In genomic region chr21:43198376-43198775, GRCh38 we compare ENCODE assay signal across 35 cellular contexts. TPM values are rescaled to one million over a fixed set of nuclear protein-coding genes. Genes with fewer than 3 reads are reported as not detected.
"Had no signal": no experiment of that assay in that cellular context is flagged by ENCODE, and none has a peak within 500 bp of the region (broad histone marks: within the 10 kb centered on the region; RNA-seq: fewer than 3 reads in every experiment).

No MANE protein-coding gene starts in this region.

- H3K27ac ChIP-seq: brain microvascular endothelial cell, cardiac muscle cell, colonic mucosa, gastroesophageal sphincter, heart right ventricle, WERI-Rb-1 had no signal

- H3K4me1 ChIP-seq: colonic mucosa, gastroesophageal sphincter had no signal

- H3K36me3 ChIP-seq: brain microvascular endothelial cell, cardiac muscle cell, colonic mucosa, esophagus muscularis mucosa, gastroesophageal sphincter, heart right ventricle, WERI-Rb-1 had no signal

- ATAC-seq: activated CD4-positive, CD25-positive, alpha-beta regulatory T cell treated with anti-CD3 and anti-CD28 coated beads, Interleukin-2, amount 50 U/mL, for 24 hours; activated CD8-positive, alpha-beta T cell treated with anti-CD3 and anti-CD28 coated beads for 36 hours; activated T-cell treated with anti-CD3 and anti-CD28 coated beads, Interleukin-2, amount 50 U/mL, for 4 hours; activated T-helper 17 cell treated with anti-CD3 and anti-CD28 coated beads, Interleukin-2, amount 50 U/mL, for 72 hours; gastroesophageal sphincter; heart right ventricle; T-helper 17 cell had no signal

- DNase-seq: activated B cell treated with CpG ODN at 0.5 μM for 24 hours; activated CD4-positive, alpha-beta T cell treated with anti-CD3 and anti-CD28 coated beads for 48 hours; activated CD4-positive, alpha-beta T cell treated with anti-CD3 and anti-CD28 coated beads, Interleukin-2, amount 50 U/mL, for 1 hour; activated CD4-positive, alpha-beta T cell treated with anti-CD3 and anti-CD28 coated beads, Interleukin-2, amount 50 U/mL, for 48 hours; activated CD8-positive, alpha-beta memory T cell treated with anti-CD3 and anti-CD28 coated beads for 24 hours; activated CD8-positive, alpha-beta T cell treated with anti-CD3 and anti-CD28 coated beads for 36 hours; activated effector memory CD4-positive, alpha-beta T cell treated with Interleukin-2 at 50 U/mL for 16 hours; activated gamma-delta T cell treated with Interleukin-2 at 50 U/mL for 16 hours; activated naive CD4-positive, alpha-beta T cell treated with anti-CD3 and anti-CD28 coated beads, Interleukin-2, amount 50 U/mL, for 16 hours; activated naive CD4-positive, alpha-beta T cell treated with Interleukin-2 at 50 U/mL for 16 hours; activated T-cell treated with anti-CD3 and anti-CD28 coated beads, Interleukin-2, amount 50 U/mL, for 4 hours; amniotic stem cell; anterior cingulate cortex; brain microvascular endothelial cell; central memory CD4-positive, alpha-beta T cell; cerebellar nuclear complex; colonic mucosa; effector CD8-positive, alpha-beta T cell; erythroblast; foreskin melanocyte; heart right ventricle; T-helper 1 cell; T-helper 17 cell; T1000 had no signal

- H3K4me3 ChIP-seq: cardiac muscle cell, colonic mucosa, esophagus muscularis mucosa, gastroesophageal sphincter, heart right ventricle had no signal

- H3K27me3 ChIP-seq: brain microvascular endothelial cell, cardiac muscle cell, colonic mucosa had no signal

RNA-seq across cellular contexts. Expression of gene CRYAA, which starts 29.6 kb away (rescaled TPM):
- total RNA-seq: activated B cell treated with CpG ODN at 0.5 μM for 24 hours; activated CD8-positive, alpha-beta T cell treated with anti-CD3 and anti-CD28 coated beads for 36 hours; activated T-cell treated with anti-CD3 and anti-CD28 coated beads, Interleukin-2, amount 50 U/mL, for 4 hours; activated T-helper 17 cell treated with anti-CD3 and anti-CD28 coated beads, Interleukin-2, amount 50 U/mL, for 72 hours; astrocyte; cardiac muscle cell; colonic mucosa; dermis microvascular lymphatic vessel endothelial cell; endothelial cell of umbilical vein; esophagus muscularis mucosa; gastroesophageal sphincter; glomerular endothelial cell; heart right ventricle; T-helper 17 cell had no signal
- polyA plus RNA-seq: adipose tissue, cardiac muscle cell, endothelial cell of umbilical vein, heart right ventricle had no signal
